Comparison of ENCODE assay signal across 26 cellular contexts in genomic region chr7:36185732-36186131, GRCh38. TPM values are rescaled to one million over a fixed set of nuclear protein-coding genes. Genes with fewer than 3 reads are reported as not detected.
DNase-seq lines count a peak whose midpoint lies in the region; ATAC-seq and TF ChIP-seq lines count a peak whose summit lies in the region.
"Had no signal": no experiment of that assay in that cellular context is flagged by ENCODE, and none has a peak within 500 bp of the region (broad histone marks: within the 10 kb centered on the region; RNA-seq: fewer than 3 reads in every experiment).

No MANE protein-coding gene starts in this region.

- H2AFZ ChIP-seq in PC-3 (ENCODE audit: low read length): no peak overlapping the region

- no peaks in the 10 kb centered on the region for H3K27me3 Mint-ChIP-seq in activated CD8-positive, alpha-beta T cell treated with anti-CD3 and anti-CD28 coated beads for 36 hours

- H3K36me3 Mint-ChIP-seq in activated CD8-positive, alpha-beta T cell treated with anti-CD3 and anti-CD28 coated beads for 36 hours (ENCODE audit: low read depth): no peaks in the 10 kb centered on the region

- no peaks in the 10 kb centered on the region for H3K9me3 Mint-ChIP-seq in activated CD8-positive, alpha-beta T cell treated with anti-CD3 and anti-CD28 coated beads for 36 hours

- TF ChIP-seq CTCF in C4-2B (conservative IDR thresholded peaks at IDR 0.05) (no peak), PC-3 (conservative IDR thresholded peaks at IDR 0.05; ENCODE audit: low read depth, low read length) (no peak), epithelial cell of esophagus (IDR thresholded peaks at IDR 0.05; ENCODE audit: insufficient read depth, low read depth, low read length, missing control alignments) (no peak), mucosa of descending colon (IDR thresholded peaks at IDR 0.05) (no peak)
- no peak for TF ChIP-seq CTCF in activated CD8-positive, alpha-beta T cell treated with anti-CD3 and anti-CD28 coated beads for 36 hours (IDR thresholded peaks at IDR 0.05)

- POLR2A ChIA-PET in PC-3 (lab: Charles Lee; ENCODE audit: unreplicated experiment): no interaction called here
- POLR2A ChIA-PET in activated CD8-positive, alpha-beta T cell treated with anti-CD3 and anti-CD28 coated beads for 36 hours (lab: Charles Lee): no interaction called here

- H3K4me2 ChIP-seq in PC-3 (ENCODE audit: low read length): no peak overlapping the region
- H3K4me2 ChIP-seq: smooth muscle cell had no signal

- H3K27me3 ChIP-seq in PC-3 (ENCODE audit: low read length): no peaks in the 10 kb centered on the region
- H3K27me3 ChIP-seq: brain microvascular endothelial cell had no signal

- H3K79me2 ChIP-seq in PC-3 (ENCODE audit: low read length): peaks cover 71% of the 10 kb centered on the region

- no peak overlapping the region for H3K27ac Mint-ChIP-seq in activated CD8-positive, alpha-beta T cell treated with anti-CD3 and anti-CD28 coated beads for 36 hours
- H3K27ac Mint-ChIP-seq: activated CD8-positive, alpha-beta T cell treated with anti-CD3 and anti-CD28 coated beads, Interleukin-2, amount 10 ng/mL, durations not matched to agents 7 days and 5 days had no signal

- H3K9ac ChIP-seq in PC-3 (ENCODE audit: low read length): no peak overlapping the region

- no peaks in the 10 kb centered on the region for H3K9me2 ChIP-seq in PC-3 (replicated peaks; ENCODE audit: low read length)

- H3F3A ChIP-seq in PC-3 (ENCODE audit: low read length, unreplicated experiment): no peaks in the 10 kb centered on the region

- H3K4me3 Mint-ChIP-seq in activated CD8-positive, alpha-beta T cell treated with anti-CD3 and anti-CD28 coated beads for 36 hours: no peak overlapping the region
- H3K4me3 Mint-ChIP-seq: activated CD8-positive, alpha-beta T cell treated with anti-CD3 and anti-CD28 coated beads, Interleukin-2, amount 10 ng/mL, durations not matched to agents 7 days and 5 days had no signal

- DNase-seq in PC-3: peak; percentile 59
- peak; percentile 78 for DNase-seq in epithelial cell of esophagus (ENCODE audit: low read depth)
- DNase-seq in mucosa of descending colon: no peak
- no peak for DNase-seq in activated effector memory CD4-positive, alpha-beta T cell treated with anti-CD3 and anti-CD28 coated beads, Interleukin-2, amount 50 U/mL, for 16 hours
- DNase-seq in activated CD8-positive, alpha-beta T cell treated with anti-CD3 and anti-CD28 coated beads for 36 hours: no peak
- DNase-seq: ACHN; activated CD4-positive, CD25-positive, alpha-beta regulatory T cell; activated CD8-positive, alpha-beta T cell treated with anti-CD3 and anti-CD28 coated beads, Interleukin-2, amount 10 ng/mL, durations not matched to agents 7 days and 5 days; activated gamma-delta T cell treated with Interleukin-2 at 50 U/mL for 16 hours; activated T-cell treated with anti-CD3 and anti-CD28 coated beads for 4 hours; brain microvascular endothelial cell; C1 segment of cervical spinal cord; effector memory CD4-positive, alpha-beta T cell; H7; mesendoderm; NCI-H1105; NCI-H1930; occipital lobe; stimulated activated CD4-positive, alpha-beta T cell treated with anti-CD3 and anti-CD28 coated beads, Interleukin-2, amount 100 ng/mL, for 24 hours; substantia nigra had no signal

- no peaks in the 10 kb centered on the region for H4K20me1 ChIP-seq in PC-3 (ENCODE audit: low read length)

- peaks cover 13% of the 10 kb centered on the region for H3K4me1 ChIP-seq in PC-3 (ENCODE audit: insufficient read depth, low read length)
- no peaks in the 10 kb centered on the region for H3K4me1 ChIP-seq in mucosa of descending colon (ENCODE audit: low read depth)

- intact Hi-C loops in PC-3 (cut with micrococcal nuclease) (no loop called here), mucosa of descending colon (cut with DNase I, micrococcal nuclease) (no loop called here)
- intact Hi-C loops in activated CD8-positive, alpha-beta T cell treated with anti-CD3 and anti-CD28 coated beads for 36 hours (cut with micrococcal nuclease): no loop called here

- H3K9me3 ChIP-seq in PC-3 (ENCODE audit: low read length): no peaks in the 10 kb centered on the region
- H3K9me3 ChIP-seq in mucosa of descending colon: no peaks in the 10 kb centered on the region

- no peak overlapping the region for H3K4me3 ChIP-seq in PC-3 (ENCODE audit: low read length)
- no peak overlapping the region for H3K4me3 ChIP-seq in epithelial cell of esophagus (ENCODE audit: low read length)
- H3K4me3 ChIP-seq in mucosa of descending colon: no peak overlapping the region
- H3K4me3 ChIP-seq: GM12878, smooth muscle cell had no signal

- H3K27ac ChIP-seq in C4-2B (peak overlapping the region; percentile 59), PC-3 (ENCODE audit: low read length) (no peak overlapping the region)
- H3K27ac ChIP-seq: brain microvascular endothelial cell, HL-60 had no signal

- H3K36me3 ChIP-seq in PC-3 (ENCODE audit: low read depth, low read length) (no peaks in the 10 kb centered on the region), mucosa of descending colon (ENCODE audit: low read depth) (no peaks in the 10 kb centered on the region)
- H3K36me3 ChIP-seq: brain microvascular endothelial cell had no signal

- CTCF ChIA-PET in PC-3 (lab: Charles Lee): no interaction called here
- CTCF ChIA-PET in activated CD8-positive, alpha-beta T cell treated with anti-CD3 and anti-CD28 coated beads for 36 hours (lab: Charles Lee): no interaction called here

- H3K4me1 Mint-ChIP-seq in activated CD8-positive, alpha-beta T cell treated with anti-CD3 and anti-CD28 coated beads for 36 hours (ENCODE audit: low read depth): no peaks in the 10 kb centered on the region

- BruUV-seq in PC-3 (replicated peaks; lab: Mats Ljungman, UMichigan): no TSS peak

- ATAC-seq in PC-3 (peak; percentile 24; the same call in 1 of the 2 replicates), mucosa of descending colon (peak; percentile 72), HG02852 (IDR thresholded peaks at IDR 0.05; ENCODE audit: unreplicated experiment) (no peak), HG03280 (IDR thresholded peaks at IDR 0.05; ENCODE audit: unreplicated experiment) (no peak)
- ATAC-seq in activated CD8-positive, alpha-beta T cell treated with anti-CD3 and anti-CD28 coated beads for 36 hours: no peak
- ATAC-seq: activated CD8-positive, alpha-beta T cell treated with anti-CD3 and anti-CD28 coated beads, Interleukin-2, amount 10 ng/mL, durations not matched to agents 7 days and 5 days had no signal

RNA-seq across cellular contexts. Expression of gene EEPD1, which starts 32.7 kb away (rescaled TPM):
- total RNA-seq in PC-3 (2014; rRNA removed) (28.3 and 31.8 TPM in 2 replicates), mucosa of descending colon (10 to 100 TPM in 2 of 3 donors, 1 to 10 TPM in 1; 9.9 to 16.8 (median 16.3) TPM)
- under 1 TPM; 0.76 to 0.90 TPM for total RNA-seq in activated CD8-positive, alpha-beta T cell treated with anti-CD3 and anti-CD28 coated beads for 36 hours

Comparison
In these comparisons a context has a peak if more than half of its experiments do, and no peak if none do; other contexts are left out.
1. ATAC-seq: peak in PC-3 (single experiment) and mucosa of descending colon (single experiment); none in HG02852 (single experiment), HG03280 (single experiment) and activated CD8-positive, alpha-beta T cell treated with anti-CD3 and anti-CD28 coated beads for 36 hours (single experiment).
2. DNase-seq: peak in PC-3 (single experiment) and epithelial cell of esophagus (single experiment); none in mucosa of descending colon (0 of 3), activated effector memory CD4-positive, alpha-beta T cell treated with anti-CD3 and anti-CD28 coated beads, Interleukin-2, amount 50 U/mL, for 16 hours (single experiment) and activated CD8-positive, alpha-beta T cell treated with anti-CD3 and anti-CD28 coated beads for 36 hours (single experiment).
3. RNA of gene EEPD1, which starts 32.7 kb away (total RNA-seq): 28.3 to 31.8 TPM in PC-3 and 9.9 to 16.8 TPM in mucosa of descending colon; 0.76 to 0.90 TPM in activated CD8-positive, alpha-beta T cell treated with anti-CD3 and anti-CD28 coated beads for 36 hours; every median in the first group is over 4 times any median in the second.